ENCODE assay signal across 14 cellular contexts in the genomic region with DNA sequence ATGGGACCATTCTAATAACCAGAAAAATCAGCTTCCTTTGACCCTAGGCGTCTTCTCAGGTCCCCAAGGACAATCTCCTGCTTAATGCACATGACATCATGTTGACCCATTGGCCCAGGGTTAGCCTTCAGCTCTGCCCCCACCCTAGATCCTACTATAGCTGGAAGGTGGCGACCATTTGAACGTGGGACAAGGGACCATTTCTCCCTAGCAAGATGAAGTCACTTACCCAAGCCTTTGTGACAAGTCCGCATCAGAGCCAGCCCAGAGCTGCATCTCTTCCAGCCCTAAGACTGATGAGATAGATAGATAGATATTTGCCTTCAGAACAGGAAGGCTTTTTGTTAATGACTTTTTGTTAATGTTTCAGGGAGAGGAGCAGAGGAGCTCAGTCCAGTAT. TPM values are rescaled to one million over a fixed set of nuclear protein-coding genes. Genes with fewer than 3 reads are reported as not detected.
A peak's percentile ranks its signal among the peaks of the same experiment; 100 is the strongest.
DNase-seq lines count a peak whose midpoint lies in the region; ATAC-seq, FAIRE-seq and TF ChIP-seq lines count a peak whose summit lies in the region.
"Had no signal": no experiment of that assay in that cellular context is flagged by ENCODE, and none has a peak within 500 bp of the region (broad histone marks: within the 10 kb centered on the region; RNA-seq: fewer than 3 reads in every experiment).

No MANE protein-coding gene starts in this region.

- H3K79me2 ChIP-seq in HepG2 (ENCODE audit: insufficient read depth, low read length) = no peaks in the 10 kb centered on the region
- H3K79me2 ChIP-seq in osteoblast (ENCODE audit: insufficient read depth, low read length) = no peaks in the 10 kb centered on the region

- TF ChIP-seq POLR2A in HepG2 (IDR thresholded peaks at IDR 0.05; ENCODE audit: insufficient read depth in 1 of 2, low read depth in 2 of 2, low read length in 2 of 2) (no peak), right lobe of liver (IDR thresholded peaks at IDR 0.05) (no peak)

- CTCF ChIA-PET in HepG2 (lab: Yijun Ruan, JAX; ENCODE audit: low intra/inter-chr PET ratio, low total read pairs) = interaction anchor here (2.9 kb wide), 1 partner anchor 234 kb away, joined by 18 read pairs; no protein-coding TSS in a partner anchor

- TF ChIP-seq RAD21 in HepG2 (CRISPR knock-in tag; IDR thresholded peaks at IDR 0.05) = no peak

- no TSS peak for BruUV-seq in HepG2 (replicated peaks; lab: Mats Ljungman, UMichigan)

- H3K36me3 Mint-ChIP-seq in stimulated activated effector memory CD8-positive, alpha-beta T cell treated with anti-CD3 and anti-CD28 coated beads, Interleukin-12 subunit alpha, Interleukin-12 subunit beta, amount 100 ng/mL, for 72 hours = peaks cover 4% of the 10 kb centered on the region
- H3K36me3 Mint-ChIP-seq in natural killer cell = no peaks in the 10 kb centered on the region
- H3K36me3 Mint-ChIP-seq: CD4-positive, CD25-positive, alpha-beta regulatory T cell had no signal

- H3K27me3 Mint-ChIP-seq in natural killer cell (ENCODE audit: low read depth in 2 of 2) = peaks cover 0 to 9% of the 10 kb centered on the region in 2 donors

- H3K4me3 Mint-ChIP-seq in stimulated activated effector memory CD8-positive, alpha-beta T cell treated with anti-CD3 and anti-CD28 coated beads, Interleukin-12 subunit alpha, Interleukin-12 subunit beta, amount 100 ng/mL, for 72 hours = no peak overlapping the region
- no peak overlapping the region for H3K4me3 Mint-ChIP-seq in natural killer cell
- H3K4me3 Mint-ChIP-seq: CD4-positive, CD25-positive, alpha-beta regulatory T cell; HFFc6 had no signal

- peaks cover 7 to 66% of the 10 kb centered on the region in 2 experiments; a peak in 4 of 5 replicates for H3K27me3 ChIP-seq in HepG2 (ENCODE audit: control insufficient read depth in 1 of 2, insufficient read depth in 2 of 2, low read length in 2 of 2)
- no peaks in the 10 kb centered on the region for H3K27me3 ChIP-seq in right lobe of liver
- no peaks in the 10 kb centered on the region for H3K27me3 ChIP-seq in osteoblast (ENCODE audit: insufficient read depth, low read length)
- H3K27me3 ChIP-seq: BLaER1 treated with 17β-estradiol and CSF1 and Interleukin-3, amounts not matched to agents 10 nM and 100 nM had no signal

- no peak for DNase-seq in HepG2 (ENCODE audit: low spot score)
- no peak for DNase-seq in right lobe of liver
- peak; percentile 22 for DNase-seq in osteoblast (ENCODE audit: insufficient read length, low spot score, missing footprints)
- no peak for DNase-seq in stimulated activated effector memory CD8-positive, alpha-beta T cell treated with anti-CD3 and anti-CD28 coated beads, Interleukin-12 subunit alpha, Interleukin-12 subunit beta, amount 100 ng/mL, for 72 hours (ENCODE audit: low spot score in 2 of 2)
- DNase-seq in dedifferentiated amniotic fluid mesenchymal stem cell (ENCODE audit: extremely low spot score) = no peak
- DNase-seq in natural killer cell = no peak
- DNase-seq: ACHN; CD4-positive, CD25-positive, alpha-beta regulatory T cell; DMS53; GF-D8; HCEC 1CT; HFFc6 had no signal

- H2AFZ ChIP-seq in HepG2 (ENCODE audit: low read length) = no peak overlapping the region
- no peak overlapping the region for H2AFZ ChIP-seq in osteoblast (ENCODE audit: low read length)

- H3K4me2 ChIP-seq in HepG2 (ENCODE audit: low read depth, low read length) = no peak overlapping the region
- H3K4me2 ChIP-seq in osteoblast (ENCODE audit: insufficient read depth, low read length) = no peak overlapping the region

- no peak overlapping the region for H3K4me3 ChIP-seq in HepG2 (replicated peaks in 1 of 3; ENCODE audit: insufficient read depth in 1 of 3, low read depth in 2 of 3, low read length in 3 of 3)
- H3K4me3 ChIP-seq in right lobe of liver = no peak overlapping the region
- H3K4me3 ChIP-seq in osteoblast (ENCODE audit: insufficient read depth, low read length) = no peak overlapping the region
- H3K4me3 ChIP-seq: BLaER1 treated with 17β-estradiol and CSF1 and Interleukin-3, amounts not matched to agents 10 nM and 100 nM had no signal

- POLR2A ChIA-PET in HepG2 (lab: Yijun Ruan, JAX) = interaction anchor here (2.7 kb wide), 1 partner anchor 29 kb away, joined by 11 read pairs; the partner anchor contains the start of gene TAF1B

- TF ChIP-seq EP300 in HepG2 (IDR thresholded peaks at IDR 0.05; ENCODE audit: low read depth in 2 of 2, low read length in 2 of 2) (no peak), HepG2 (CRISPR knock-in tag; IDR thresholded peaks at IDR 0.05; ENCODE audit: borderline replicate concordance) (no peak)

- in situ Hi-C loops in HepG2 (cut with HindIII; ENCODE audit: extremely low pct_ligation_motif_present, low pct_unique_long_range_greater_than_20kb) = loop anchor here (25.0 kb wide), 1 partner anchor 622 kb away; the partner anchor contains the start of gene ODC1

- WGBS in HepG2 (ENCODE audit: low lambda C conversion rate) = 41% methylated on average over 3 of the region's 4 CpGs
- WGBS in right lobe of liver (ENCODE audit: insufficient coverage, low coverage, low lambda C conversion rate, missing lambda C conversion rate) = 93% methylated on average over 3 of the region's 4 CpGs

- intact Hi-C loops in HepG2 (cut with micrococcal nuclease; ENCODE audit: unreplicated experiment) = no loop called here
- intact Hi-C loops in right lobe of liver (cut with DNase I) = no loop called here
- intact Hi-C loops in natural killer cell (cut with micrococcal nuclease) = loop anchor here (10.0 kb wide), 1 partner anchor 620 kb away; no protein-coding TSS in a partner anchor

- H3K9me3 Mint-ChIP-seq in stimulated activated effector memory CD8-positive, alpha-beta T cell treated with anti-CD3 and anti-CD28 coated beads, Interleukin-12 subunit alpha, Interleukin-12 subunit beta, amount 100 ng/mL, for 72 hours = no peaks in the 10 kb centered on the region
- H3K9me3 Mint-ChIP-seq in natural killer cell = no peaks in the 10 kb centered on the region
- H3K9me3 Mint-ChIP-seq: HFFc6 had no signal

- H3K4me1 Mint-ChIP-seq in stimulated activated effector memory CD8-positive, alpha-beta T cell treated with anti-CD3 and anti-CD28 coated beads, Interleukin-12 subunit alpha, Interleukin-12 subunit beta, amount 100 ng/mL, for 72 hours = peaks cover 20% of the 10 kb centered on the region
- peaks cover 10 to 20% of the 10 kb centered on the region in 2 donors for H3K4me1 Mint-ChIP-seq in natural killer cell

- no peaks in the 10 kb centered on the region for H3K36me3 ChIP-seq in HepG2 (replicated peaks in 1 of 2; ENCODE audit: control insufficient read depth in 1 of 2, insufficient read depth in 2 of 2, low read length in 2 of 2)
- no peaks in the 10 kb centered on the region for H3K36me3 ChIP-seq in right lobe of liver
- H3K36me3 ChIP-seq in osteoblast (ENCODE audit: insufficient read depth, low read length) = no peaks in the 10 kb centered on the region
- H3K36me3 ChIP-seq: BLaER1 treated with 17β-estradiol and CSF1 and Interleukin-3, amounts not matched to agents 10 nM and 100 nM had no signal

- no peaks in the 10 kb centered on the region for H4K20me1 ChIP-seq in HepG2 (ENCODE audit: insufficient read depth, low read length)
- H4K20me1 ChIP-seq in osteoblast (ENCODE audit: insufficient read depth, low read length) = no peaks in the 10 kb centered on the region
- H4K20me1 ChIP-seq: BLaER1 treated with 17β-estradiol and CSF1 and Interleukin-3, amounts not matched to agents 10 nM and 100 nM had no signal

- TF ChIP-seq CTCF in HepG2 (CRISPR knock-in tag; IDR thresholded peaks at IDR 0.05) = no peak
- TF ChIP-seq CTCF in right lobe of liver (IDR thresholded peaks at IDR 0.05) = no peak
- TF ChIP-seq CTCF in osteoblast (IDR thresholded peaks at IDR 0.05; ENCODE audit: extremely low read depth, low read depth, low read length) = no peak
- TF ChIP-seq CTCF in natural killer cell (IDR thresholded peaks at IDR 0.05) = no peak

- peak overlapping the region; percentile 41 for H3K27ac Mint-ChIP-seq in stimulated activated effector memory CD8-positive, alpha-beta T cell treated with anti-CD3 and anti-CD28 coated beads, Interleukin-12 subunit alpha, Interleukin-12 subunit beta, amount 100 ng/mL, for 72 hours
- H3K27ac Mint-ChIP-seq in natural killer cell = no peak overlapping the region
- H3K27ac Mint-ChIP-seq: CD4-positive, CD25-positive, alpha-beta regulatory T cell; HFFc6 had no signal

- no peaks in the 10 kb centered on the region for H3K9me3 ChIP-seq in HepG2 (ENCODE audit: low read length)
- H3K9me3 ChIP-seq in right lobe of liver = no peaks in the 10 kb centered on the region
- no peaks in the 10 kb centered on the region for H3K9me3 ChIP-seq in osteoblast (ENCODE audit: low read depth, low read length)
- H3K9me3 ChIP-seq: BLaER1 treated with 17β-estradiol and CSF1 and Interleukin-3, amounts not matched to agents 10 nM and 100 nM had no signal

- H3K27ac ChIP-seq in HepG2 (ENCODE audit: extremely low read length, insufficient read depth, low read length) (no peak overlapping the region), right lobe of liver (no peak overlapping the region), osteoblast (ENCODE audit: low read depth, low read length) (no peak overlapping the region)
- H3K27ac ChIP-seq: BLaER1 treated with 17β-estradiol and CSF1 and Interleukin-3, amounts not matched to agents 10 nM and 100 nM had no signal

- H3K4me1 ChIP-seq in HepG2 (ENCODE audit: insufficient read depth, low read length) (peaks cover 30% of the 10 kb centered on the region; the same call in 1 of the 2 replicates), right lobe of liver (peaks cover 0 to 5% (median 0%) of the 10 kb centered on the region in 4 donors), osteoblast (ENCODE audit: insufficient read depth, low read length) (peaks cover 14% of the 10 kb centered on the region)

- ATAC-seq in HepG2 (no peak), right lobe of liver (no peak), GM19023 (IDR thresholded peaks at IDR 0.05; ENCODE audit: unreplicated experiment) (no peak), natural killer cell (no peak)
- no peak for ATAC-seq in stimulated activated effector memory CD8-positive, alpha-beta T cell treated with anti-CD3 and anti-CD28 coated beads, Interleukin-12 subunit alpha, Interleukin-12 subunit beta, amount 100 ng/mL, for 72 hours

- H3K9ac ChIP-seq in HepG2 (ENCODE audit: insufficient read depth, low read depth, low read length) = no peak overlapping the region
- H3K9ac ChIP-seq: BLaER1 treated with 17β-estradiol and CSF1 and Interleukin-3, amounts not matched to agents 10 nM and 100 nM had no signal

- peak; percentile 4 for FAIRE-seq in HepG2 (lab: Jason Lieb, UNC)

RNA-seq across cellular contexts. Expression of gene TAF1B, which starts 28.2 kb away (rescaled TPM):
- total RNA-seq in HepG2 (2016; rRNA removed; fragmentation: Illumina TruSeq; extraction: Trizol) (27.7 and 34.0 TPM in 2 replicates), right lobe of liver (1 to 10 TPM; 4.8 to 8.1 (median 6.6) TPM), osteoblast (36.5 and 41.3 TPM in 2 replicates), natural killer cell (10 to 100 TPM; 24.8 to 40.8 (median 26.8) TPM)
- total RNA-seq in HepG2 (2016; cell fraction: cytosol; rRNA removed; fragmentation: Illumina TruSeq; extraction: Trizol; ENCODE audit: low read depth) = 6.1 and 6.8 TPM in 2 replicates
- 26.3 and 35.7 TPM in 2 replicates for total RNA-seq in HepG2 (2016; cell fraction: insoluble cytoplasmic fraction; rRNA removed; fragmentation: Illumina TruSeq; extraction: Trizol)
- total RNA-seq in HepG2 (2016; cell fraction: membrane; rRNA removed; fragmentation: Illumina TruSeq; extraction: Trizol) = 10.3 and 12.6 TPM in 2 replicates
- 33.1 and 35.1 TPM in 2 replicates for total RNA-seq in HepG2 (2016; cell fraction: nucleus; rRNA removed; fragmentation: Illumina TruSeq; extraction: Trizol)
- 10.7 and 13.3 TPM in 2 replicates for polyA plus RNA-seq in HepG2 (2011; rRNA removed)
- polyA plus RNA-seq in HepG2 (2011; cell fraction: cytosol; rRNA removed) = 4.8 and 6.4 TPM in 2 replicates
- 6.6 and 9.5 TPM in 2 replicates for polyA plus RNA-seq in HepG2 (2011; cell fraction: nucleus; rRNA removed)
- polyA plus RNA-seq in HepG2 (2012) = 8.9 and 14.8 TPM in 2 replicates
- 3.0 and 3.3 TPM in 2 replicates for polyA plus RNA-seq in HepG2 (2016; cell fraction: cytosol; fragmentation: Illumina TruSeq; extraction: Trizol; ENCODE audit: low read depth)
- 30.6 and 33.2 TPM in 2 replicates for polyA plus RNA-seq in HepG2 (2016; cell fraction: insoluble cytoplasmic fraction; fragmentation: Illumina TruSeq; extraction: Trizol; ENCODE audit: low read depth)
- polyA plus RNA-seq in HepG2 (2016; cell fraction: membrane; fragmentation: Illumina TruSeq; extraction: Trizol; ENCODE audit: low read depth) = 4.6 and 6.3 TPM in 2 replicates
- 20.1 and 24.0 TPM in 2 replicates for polyA plus RNA-seq in HepG2 (2016; cell fraction: nucleus; fragmentation: Illumina TruSeq; extraction: Trizol; ENCODE audit: insufficient read depth, low read depth)
- 9.4 and 16.3 TPM in 2 replicates for polyA minus RNA-seq in HepG2 (2011; rRNA and poly(A)+ RNA removed; ENCODE audit: low replicate concordance)
- 14.0 and 16.2 TPM in 2 replicates for polyA minus RNA-seq in HepG2 (2011; cell fraction: cytosol; rRNA and poly(A)+ RNA removed)
- 90.8 and 101 TPM in 2 replicates for polyA minus RNA-seq in HepG2 (2011; cell fraction: nucleus; rRNA and poly(A)+ RNA removed)
